In the genomic region with DNA sequence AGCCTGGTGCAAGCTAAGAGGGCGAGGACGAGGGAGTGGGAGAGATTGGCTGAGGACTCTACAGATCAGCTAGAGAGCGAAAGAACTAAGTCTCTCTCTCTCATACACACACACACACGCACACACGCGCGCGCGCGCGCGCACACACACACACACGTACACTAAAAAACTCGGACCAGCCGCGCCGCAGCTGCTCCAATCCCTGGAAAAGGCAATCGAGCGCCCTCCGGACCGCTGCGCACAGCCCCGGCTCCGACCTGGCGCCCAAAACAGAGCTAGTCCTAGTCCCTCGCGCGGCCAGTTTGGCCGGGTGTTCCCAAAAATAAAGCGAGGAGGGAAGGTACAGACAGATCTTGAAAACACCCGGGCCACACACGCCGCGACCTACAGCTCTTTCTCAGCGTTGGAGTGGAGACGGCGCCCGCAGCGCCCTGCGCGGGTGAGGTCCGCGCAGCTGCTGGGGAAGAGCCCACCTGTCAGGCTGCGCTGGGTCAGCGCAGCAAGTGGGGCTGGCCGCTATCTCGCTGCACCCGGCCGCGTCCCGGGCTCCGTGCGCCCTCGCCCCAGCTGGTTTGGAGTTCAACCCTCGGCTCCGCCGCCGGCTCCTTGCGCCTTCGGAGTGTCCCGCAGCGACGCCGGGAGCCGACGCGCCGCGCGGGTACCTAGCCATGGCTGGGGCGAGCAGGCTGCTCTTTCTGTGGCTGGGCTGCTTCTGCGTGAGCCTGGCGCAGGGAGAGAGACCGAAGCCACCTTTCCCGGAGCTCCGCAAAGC, we compare ENCODE assay signal across 8 cellular contexts. TPM values are rescaled to one million over a fixed set of nuclear protein-coding genes. Genes with fewer than 3 reads are reported as not detected.
DNase-seq lines count a peak whose midpoint lies in the region; ATAC-seq, FAIRE-seq and TF ChIP-seq lines count a peak whose summit lies in the region.

TSS of gene BMP3 (plus strand) at position 92 of the 772 bp plus-strand sequence. CDS start at position 669, 577 bp downstream.

- H2AFZ ChIP-seq in HepG2 (ENCODE audit: low read length) (no peak within 1 kb of the TSS), SU-DHL-6 (ENCODE audit: low read depth, low read length, severe bottlenecking) (peak within 1 kb of the TSS; percentile 21)

- no peak within 1 kb of the TSS for H3K27ac ChIP-seq in right lobe of liver
- no peak within 1 kb of the TSS for H3K27ac ChIP-seq in HepG2 (ENCODE audit: extremely low read length, insufficient read depth, low read length)
- peak within 1 kb of the TSS; percentile 79 for H3K27ac ChIP-seq in SU-DHL-6 (ENCODE audit: low read depth, low read length)

- H3F3A ChIP-seq in SU-DHL-6 (ENCODE audit: insufficient read depth) = peaks cover 5% of the 10 kb centered on the region; the same call in 1 of the 2 replicates

- WGBS in right lobe of liver (ENCODE audit: insufficient coverage, low coverage, low lambda C conversion rate, missing lambda C conversion rate) = 2% methylated on average over 23 of the region's 76 CpGs
- 49% methylated on average over 45 of the region's 76 CpGs for WGBS in HepG2 (ENCODE audit: low lambda C conversion rate)

- DNase-seq in right lobe of liver (no peak), HepG2 (ENCODE audit: low spot score) (no peak), fibroblast of pulmonary artery (ENCODE audit: low read depth) (no peak), omental fat pad (ENCODE audit: low spot score) (no peak), GM13977 (ENCODE audit: low spot score) (no peak), BE2C (no peak)

- POLR2A ChIA-PET in HepG2 (lab: Yijun Ruan, JAX) = no interaction called here

- no TSS peak for BruUV-seq in HepG2 (replicated peaks; lab: Mats Ljungman, UMichigan)

- H3K4me3 ChIP-seq in right lobe of liver (peak within 1 kb of the TSS in 2 of 3 donors; percentile 9 to 28), HepG2 (replicated peaks in 1 of 3; ENCODE audit: insufficient read depth in 1 of 3, low read depth in 2 of 3, low read length in 3 of 3) (no peak within 1 kb of the TSS), SU-DHL-6 (ENCODE audit: insufficient read depth, low read length, poor library complexity, severe bottlenecking) (peak within 1 kb of the TSS; percentile 72), fibroblast of pulmonary artery (replicated peaks; ENCODE audit: low read depth, low read length) (peak within 1 kb of the TSS; percentile 18), BE2C (ENCODE audit: low read depth, low read length) (no peak within 1 kb of the TSS)

- TF ChIP-seq CTCF in right lobe of liver (IDR thresholded peaks at IDR 0.05) = no peak
- TF ChIP-seq CTCF in HepG2 (CRISPR knock-in tag; IDR thresholded peaks at IDR 0.05) = no peak
- TF ChIP-seq CTCF in SU-DHL-6 (IDR thresholded peaks at IDR 0.05; ENCODE audit: insufficient read depth, low read length, poor library complexity, severe bottlenecking) = no peak
- no peak for TF ChIP-seq CTCF in fibroblast of pulmonary artery (IDR thresholded peaks at IDR 0.05; ENCODE audit: low read length, missing control alignments)
- TF ChIP-seq CTCF in omental fat pad (IDR thresholded peaks at IDR 0.05) = no peak
- TF ChIP-seq CTCF in GM13977 (IDR thresholded peaks at IDR 0.05; ENCODE audit: extremely low read depth, insufficient read depth, missing control alignments) = no peak
- no peak for TF ChIP-seq CTCF in BE2C (IDR thresholded peaks at IDR 0.05; ENCODE audit: low read depth, low read length)

- H4K20me1 ChIP-seq in HepG2 (ENCODE audit: insufficient read depth, low read length) (no peaks in the 10 kb centered on the region), SU-DHL-6 (ENCODE audit: low read depth, low read length) (no peaks in the 10 kb centered on the region)

- no peaks in the 10 kb centered on the region for H3K36me3 ChIP-seq in right lobe of liver
- no peaks in the 10 kb centered on the region for H3K36me3 ChIP-seq in HepG2 (replicated peaks in 1 of 2; ENCODE audit: control insufficient read depth in 1 of 2, insufficient read depth in 2 of 2, low read length in 2 of 2)
- no peaks in the 10 kb centered on the region for H3K36me3 ChIP-seq in SU-DHL-6 (ENCODE audit: low read length)
- no peaks in the 10 kb centered on the region for H3K36me3 ChIP-seq in BE2C

- CTCF ChIA-PET in HepG2 (lab: Yijun Ruan, JAX; ENCODE audit: low intra/inter-chr PET ratio, low total read pairs) = no interaction called here

- no peaks in the 10 kb centered on the region for H3K9me2 ChIP-seq in SU-DHL-6 (replicated peaks; ENCODE audit: insufficient read depth, low read length)

- TF ChIP-seq EP300 in HepG2 (IDR thresholded peaks at IDR 0.05; ENCODE audit: low read depth in 2 of 2, low read length in 2 of 2) (no peak), HepG2 (CRISPR knock-in tag; IDR thresholded peaks at IDR 0.05; ENCODE audit: borderline replicate concordance) (no peak)

- TF ChIP-seq RAD21 in HepG2 (CRISPR knock-in tag; IDR thresholded peaks at IDR 0.05) = no peak

- ATAC-seq in right lobe of liver (peak in 1 of 4 donors; percentile 31), HepG2 (no peak; the same call in 2 of the 3 replicates), omental fat pad (ENCODE audit: low FRiP score) (peak; percentile 68), HG03432 (IDR thresholded peaks at IDR 0.05; ENCODE audit: unreplicated experiment) (no peak)

- H3K9ac ChIP-seq in HepG2 (ENCODE audit: insufficient read depth, low read depth, low read length) (no peak within 1 kb of the TSS), SU-DHL-6 (ENCODE audit: low read length) (peak within 1 kb of the TSS; percentile 72)

- intact Hi-C loops in right lobe of liver (cut with DNase I) = no loop called here
- intact Hi-C loops in HepG2 (cut with micrococcal nuclease; ENCODE audit: unreplicated experiment) = no loop called here

- no peaks in the 10 kb centered on the region for H3K9me3 ChIP-seq in right lobe of liver
- no peaks in the 10 kb centered on the region for H3K9me3 ChIP-seq in HepG2 (ENCODE audit: low read length)
- H3K9me3 ChIP-seq in SU-DHL-6 (ENCODE audit: insufficient read depth, low read length) = no peaks in the 10 kb centered on the region
- no peaks in the 10 kb centered on the region for H3K9me3 ChIP-seq in BE2C

- in situ Hi-C loops in HepG2 (cut with HindIII; ENCODE audit: extremely low pct_ligation_motif_present, low pct_unique_long_range_greater_than_20kb) = no loop called here
- in situ Hi-C loops in GM13977 (cut with MboI; ENCODE audit: low pct_unique_long_range_greater_than_20kb, low sequenced_read_pairs, unreplicated experiment) = no loop called here

- FAIRE-seq in HepG2 (lab: Jason Lieb, UNC) = no peak

- no peak within 1 kb of the TSS for H3K4me2 ChIP-seq in HepG2 (ENCODE audit: low read depth, low read length)
- H3K4me2 ChIP-seq in SU-DHL-6 (ENCODE audit: low read depth, low read length, poor library complexity, severe bottlenecking) = peak within 1 kb of the TSS; percentile 95

- H3K4me1 ChIP-seq in right lobe of liver = peaks cover 0 to 9% (median 0%) of the 10 kb centered on the region in 4 donors
- no peaks in the 10 kb centered on the region for H3K4me1 ChIP-seq in HepG2 (ENCODE audit: insufficient read depth, low read length)
- no peaks in the 10 kb centered on the region for H3K4me1 ChIP-seq in BE2C

- H3K27me3 ChIP-seq in right lobe of liver = no peaks in the 10 kb centered on the region
- H3K27me3 ChIP-seq in HepG2 (ENCODE audit: control insufficient read depth in 1 of 2, insufficient read depth in 2 of 2, low read length in 2 of 2) = no peaks in the 10 kb centered on the region; a peak in 1 of 5 replicates
- no peaks in the 10 kb centered on the region for H3K27me3 ChIP-seq in SU-DHL-6 (ENCODE audit: low read length)
- peaks cover 36% of the 10 kb centered on the region for H3K27me3 ChIP-seq in BE2C

- TF ChIP-seq POLR2A in right lobe of liver (IDR thresholded peaks at IDR 0.05) = no peak
- no peak for TF ChIP-seq POLR2A in HepG2 (IDR thresholded peaks at IDR 0.05; ENCODE audit: insufficient read depth in 1 of 2, low read depth in 2 of 2, low read length in 2 of 2)

- no peaks in the 10 kb centered on the region for H3K79me2 ChIP-seq in HepG2 (ENCODE audit: insufficient read depth, low read length)
- H3K79me2 ChIP-seq in SU-DHL-6 (ENCODE audit: insufficient read depth, low read length) = peaks cover 43% of the 10 kb centered on the region

TF ChIP-seq in HepG2, 621 proteins besides CTCF, POLR2A, EP300 and RAD21 (continues in another document):
- TF ChIP-seq SYNCRIP (IDR thresholded peaks at IDR 0.05; ENCODE audit: insufficient read depth, low read depth, low read length) = no peak

RNA-seq across cellular contexts. Expression of gene BMP3, which starts in this region (rescaled TPM):
- total RNA-seq in right lobe of liver (not detected), HepG2 (2016; rRNA removed; fragmentation: Illumina TruSeq; extraction: Trizol) (not detected in 2 replicates), omental fat pad (10 to 100 TPM in 1 of 4 donors, 1 to 10 TPM in 3; 2.0 to 24.6 (median 4.4) TPM)
- not detected in 2 replicates for total RNA-seq in HepG2 (2016; cell fraction: cytosol; rRNA removed; fragmentation: Illumina TruSeq; extraction: Trizol; ENCODE audit: low read depth)
- not detected in 2 replicates for total RNA-seq in HepG2 (2016; cell fraction: insoluble cytoplasmic fraction; rRNA removed; fragmentation: Illumina TruSeq; extraction: Trizol)
- total RNA-seq in HepG2 (2016; cell fraction: membrane; rRNA removed; fragmentation: Illumina TruSeq; extraction: Trizol) = not detected in 2 replicates
- not detected in 2 replicates for total RNA-seq in HepG2 (2016; cell fraction: nucleus; rRNA removed; fragmentation: Illumina TruSeq; extraction: Trizol)
- 0.01 TPM in 1 of 2 replicates, not detected in the other for polyA plus RNA-seq in HepG2 (2011; rRNA removed)
- not detected in 2 replicates for polyA plus RNA-seq in HepG2 (2011; cell fraction: cytosol; rRNA removed)
- not detected in 2 replicates for polyA plus RNA-seq in HepG2 (2011; cell fraction: nucleus; rRNA removed)
- polyA plus RNA-seq in HepG2 (2012) = not detected in 2 replicates
- not detected in 2 replicates for polyA plus RNA-seq in HepG2 (2016; cell fraction: cytosol; fragmentation: Illumina TruSeq; extraction: Trizol; ENCODE audit: low read depth)
- not detected in 2 replicates for polyA plus RNA-seq in HepG2 (2016; cell fraction: insoluble cytoplasmic fraction; fragmentation: Illumina TruSeq; extraction: Trizol; ENCODE audit: low read depth)
- not detected in 2 replicates for polyA plus RNA-seq in HepG2 (2016; cell fraction: membrane; fragmentation: Illumina TruSeq; extraction: Trizol; ENCODE audit: low read depth)
- not detected in 2 replicates for polyA plus RNA-seq in HepG2 (2016; cell fraction: nucleus; fragmentation: Illumina TruSeq; extraction: Trizol; ENCODE audit: insufficient read depth, low read depth)
- polyA minus RNA-seq in HepG2 (2011; rRNA and poly(A)+ RNA removed; ENCODE audit: low replicate concordance) = not detected in 2 replicates
- not detected in 2 replicates for polyA minus RNA-seq in HepG2 (2011; cell fraction: cytosol; rRNA and poly(A)+ RNA removed)
- polyA minus RNA-seq in HepG2 (2011; cell fraction: nucleus; rRNA and poly(A)+ RNA removed) = not detected in 2 replicates
- polyA plus RNA-seq in BE2C (2012; ENCODE audit: insufficient read depth, insufficient read length, low read depth) = not detected

Comparison
In these comparisons a context has a peak if more than half of its experiments do, and no peak if none do; other contexts are left out.
1. H3K4me3 ChIP-seq: peak in right lobe of liver (2 of 3), SU-DHL-6 (single experiment) and fibroblast of pulmonary artery (single experiment); none in HepG2 (0 of 3) and BE2C (single experiment).